8 cellular contexts compared by ENCODE assay signal in the genomic region with DNA sequence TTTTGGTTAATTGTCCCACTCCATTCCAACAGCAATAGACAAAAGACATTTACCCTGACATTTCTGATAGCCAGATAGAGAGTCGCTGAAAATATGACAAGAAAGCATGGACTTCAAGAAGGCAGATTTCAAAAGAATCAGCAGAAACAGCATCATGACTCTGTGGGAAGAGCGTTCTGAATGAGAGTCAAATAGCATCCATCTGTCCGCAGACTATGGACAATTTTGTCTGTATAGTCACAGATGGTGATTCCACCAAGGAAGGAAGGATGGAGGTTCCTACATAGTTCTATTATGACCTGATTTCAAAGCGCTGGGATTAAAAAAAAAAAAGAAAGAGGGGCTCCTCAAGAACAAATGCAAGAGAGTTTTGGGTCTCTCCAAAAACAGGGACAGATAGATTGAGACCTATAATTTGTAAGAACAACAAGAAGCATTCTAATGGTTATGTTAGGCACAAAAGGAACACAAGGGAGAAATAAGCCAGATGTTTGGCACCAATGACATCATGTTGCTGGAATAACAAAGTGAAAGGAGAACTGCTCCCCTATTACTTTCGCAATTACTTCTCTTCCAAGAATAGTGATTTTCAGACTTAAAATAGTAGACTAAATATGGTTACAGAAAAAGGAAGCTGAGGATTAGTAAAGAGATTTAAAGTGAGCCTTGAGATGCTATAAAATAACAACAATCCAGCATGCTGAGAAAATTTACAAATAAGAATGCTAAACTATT. TPM values are rescaled to one million over a fixed set of nuclear protein-coding genes. Genes with fewer than 3 reads are reported as not detected.
DNase-seq lines count a peak whose midpoint lies in the region; ATAC-seq, FAIRE-seq and TF ChIP-seq lines count a peak whose summit lies in the region.

No MANE protein-coding gene starts in this region.

- H3K27me3 Mint-ChIP-seq in WTC11 (ENCODE audit: low read depth) = no peaks in the 10 kb centered on the region

- CTCF ChIA-PET in WTC11 (lab: Charles Lee) = no interaction called here

- peak; percentile 56 for ATAC-seq in GM21576 (IDR thresholded peaks at IDR 0.05; ENCODE audit: unreplicated experiment)
- no peak for ATAC-seq in WTC11

- H3K27ac ChIP-seq in right atrium auricular region (peak overlapping the region; percentile 56 to 69), small intestine (ENCODE audit: low read depth in 1 of 2, low read length in 1 of 2) (peak overlapping the region in 1 of 2 donors; percentile 8)

- H3K36me3 ChIP-seq in right atrium auricular region = no peaks in the 10 kb centered on the region
- no peaks in the 10 kb centered on the region for H3K36me3 ChIP-seq in small intestine (ENCODE audit: control insufficient read depth in 2 of 2, insufficient read depth in 2 of 2, low read length in 2 of 2)

- no peak for FAIRE-seq in small intestine (lab: Jason Lieb, UNC)

- no peaks in the 10 kb centered on the region for H3K36me3 Mint-ChIP-seq in WTC11

- H3K4me3 ChIP-seq in AG10803 (ENCODE audit: low read length) (peak overlapping the region; percentile 3; the same call in 1 of the 2 replicates), right atrium auricular region (no peak overlapping the region), small intestine (ENCODE audit: low read depth in 1 of 2, low read length in 2 of 2) (no peak overlapping the region)

- peaks cover 0 to 40% of the 10 kb centered on the region in 2 donors for H3K4me1 ChIP-seq in right atrium auricular region
- H3K4me1 ChIP-seq in small intestine (ENCODE audit: control insufficient read depth in 2 of 2, insufficient read depth in 1 of 2, low read depth in 1 of 2, low read length in 1 of 2) = peaks cover 0 to 3% of the 10 kb centered on the region in 2 donors

- DNase-seq in AG10803 (ENCODE audit: low read depth) = peak; percentile 67
- peak; percentile 52 for DNase-seq in NCI-H446 treated with DMSO at 0.1 percent for 48 hours (lab: John Stamatoyannopoulos, UW)
- DNase-seq in right atrium auricular region (ENCODE audit: low spot score) = no peak
- no peak for DNase-seq in NCI-H1930 (lab: John Stamatoyannopoulos, UW)
- DNase-seq in WTC11 (ENCODE audit: low spot score) = no peak
- no peak for DNase-seq in T-helper 9 cell
- no peak for DNase-seq in small intestine

- no peaks in the 10 kb centered on the region for H3K9me3 ChIP-seq in right atrium auricular region
- H3K9me3 ChIP-seq in small intestine (ENCODE audit: control insufficient read depth, low read depth) = no peaks in the 10 kb centered on the region

- POLR2A ChIA-PET in WTC11 (lab: Charles Lee) = no interaction called here

- no peak overlapping the region for H3K27ac Mint-ChIP-seq in WTC11

- no peak overlapping the region for H3K4me3 Mint-ChIP-seq in WTC11

- no peak for TF ChIP-seq CTCF in AG10803 (conservative IDR thresholded peaks at IDR 0.05; ENCODE audit: low read length)
- no peak for TF ChIP-seq CTCF in right atrium auricular region (IDR thresholded peaks at IDR 0.05)
- no peak for TF ChIP-seq CTCF in WTC11 (IDR thresholded peaks at IDR 0.05)

- H3K27me3 ChIP-seq in right atrium auricular region = no peaks in the 10 kb centered on the region
- H3K27me3 ChIP-seq in small intestine (ENCODE audit: control insufficient read depth in 2 of 2, insufficient read depth in 2 of 2, low read length in 2 of 2) = no peaks in the 10 kb centered on the region

- no peaks in the 10 kb centered on the region for H3K9me3 Mint-ChIP-seq in WTC11

- 83 to 92% (median 89%) methylated on average over 5 of the region's 5 CpGs for WGBS in small intestine, 3 donors

- H3K4me1 Mint-ChIP-seq in WTC11 = peaks cover 20% of the 10 kb centered on the region

TF ChIP-seq in WTC11, 78 proteins besides CTCF, POLR2A, EP300 and RAD21:
- TF ChIP-seq NR3C1 (CRISPR knock-in tag; conservative IDR thresholded peaks at IDR 0.05; ENCODE audit: low read depth) (no peak), ZNF671 (CRISPR knock-in tag; IDR thresholded peaks at IDR 0.05) (no peak), ZNF232 (CRISPR knock-in tag; IDR thresholded peaks at IDR 0.05) (no peak), SOX15 (CRISPR knock-in tag; IDR thresholded peaks at IDR 0.05) (no peak), ZNF121 (CRISPR knock-in tag; IDR thresholded peaks at IDR 0.05) (no peak), TEAD4 (CRISPR knock-in tag; IDR thresholded peaks at IDR 0.05) (no peak), NFE2L1 (CRISPR knock-in tag; IDR thresholded peaks at IDR 0.05) (no peak), CBFB (CRISPR knock-in tag; IDR thresholded peaks at IDR 0.05; ENCODE audit: low read depth) (no peak), GTF2I (CRISPR knock-in tag; conservative IDR thresholded peaks at IDR 0.05) (no peak), JUN (CRISPR knock-in tag; IDR thresholded peaks at IDR 0.05) (no peak), ZNF138 (CRISPR knock-in tag; conservative IDR thresholded peaks at IDR 0.05) (no peak), NR2C2 (CRISPR knock-in tag; IDR thresholded peaks at IDR 0.05) (no peak), OVOL2 (CRISPR knock-in tag; IDR thresholded peaks at IDR 0.05; ENCODE audit: borderline replicate concordance) (no peak)
- TF ChIP-seq, protein P1, sequence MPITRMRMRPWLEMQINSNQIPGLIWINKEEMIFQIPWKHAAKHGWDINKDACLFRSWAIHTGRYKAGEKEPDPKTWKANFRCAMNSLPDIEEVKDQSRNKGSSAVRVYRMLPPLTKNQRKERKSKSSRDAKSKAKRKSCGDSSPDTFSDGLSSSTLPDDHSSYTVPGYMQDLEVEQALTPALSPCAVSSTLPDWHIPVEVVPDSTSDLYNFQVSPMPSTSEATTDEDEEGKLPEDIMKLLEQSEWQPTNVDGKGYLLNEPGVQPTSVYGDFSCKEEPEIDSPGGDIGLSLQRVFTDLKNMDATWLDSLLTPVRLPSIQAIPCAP (CRISPR knock-in tag; IDR thresholded peaks at IDR 0.05) = no peak
- TF ChIP-seq, protein P2, sequence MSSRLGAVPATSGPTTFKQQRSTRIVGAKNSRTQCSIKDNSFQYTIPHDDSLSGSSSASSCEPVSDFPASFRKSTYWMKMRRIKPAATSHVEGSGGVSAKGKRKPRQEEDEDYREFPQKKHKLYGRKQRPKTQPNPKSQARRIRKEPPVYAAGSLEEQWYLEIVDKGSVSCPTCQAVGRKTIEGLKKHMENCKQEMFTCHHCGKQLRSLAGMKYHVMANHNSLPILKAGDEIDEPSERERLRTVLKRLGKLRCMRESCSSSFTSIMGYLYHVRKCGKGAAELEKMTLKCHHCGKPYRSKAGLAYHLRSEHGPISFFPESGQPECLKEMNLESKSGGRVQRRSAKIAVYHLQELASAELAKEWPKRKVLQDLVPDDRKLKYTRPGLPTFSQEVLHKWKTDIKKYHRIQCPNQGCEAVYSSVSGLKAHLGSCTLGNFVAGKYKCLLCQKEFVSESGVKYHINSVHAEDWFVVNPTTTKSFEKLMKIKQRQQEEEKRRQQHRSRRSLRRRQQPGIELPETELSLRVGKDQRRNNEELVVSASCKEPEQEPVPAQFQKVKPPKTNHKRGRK (CRISPR knock-in tag; IDR thresholded peaks at IDR 0.05; ENCODE audit: borderline replicate concordance) = no peak
- TF ChIP-seq, protein P3, sequence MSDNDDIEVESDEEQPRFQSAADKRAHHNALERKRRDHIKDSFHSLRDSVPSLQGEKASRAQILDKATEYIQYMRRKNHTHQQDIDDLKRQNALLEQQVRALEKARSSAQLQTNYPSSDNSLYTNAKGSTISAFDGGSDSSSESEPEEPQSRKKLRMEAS (CRISPR knock-in tag; IDR thresholded peaks at IDR 0.05) = no peak
- TF ChIP-seq, protein P4, sequence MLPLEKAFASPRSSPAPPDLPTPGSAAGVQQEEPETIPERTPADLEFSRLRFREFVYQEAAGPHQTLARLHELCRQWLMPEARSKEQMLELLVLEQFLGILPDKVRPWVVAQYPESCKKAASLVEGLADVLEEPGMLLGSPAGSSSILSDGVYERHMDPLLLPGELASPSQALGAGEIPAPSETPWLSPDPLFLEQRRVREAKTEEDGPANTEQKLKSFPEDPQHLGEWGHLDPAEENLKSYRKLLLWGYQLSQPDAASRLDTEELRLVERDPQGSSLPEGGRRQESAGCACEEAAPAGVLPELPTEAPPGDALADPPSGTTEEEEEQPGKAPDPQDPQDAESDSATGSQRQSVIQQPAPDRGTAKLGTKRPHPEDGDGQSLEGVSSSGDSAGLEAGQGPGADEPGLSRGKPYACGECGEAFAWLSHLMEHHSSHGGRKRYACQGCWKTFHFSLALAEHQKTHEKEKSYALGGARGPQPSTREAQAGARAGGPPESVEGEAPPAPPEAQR (CRISPR knock-in tag; IDR thresholded peaks at IDR 0.05) = no peak
- TF ChIP-seq, protein P5, sequence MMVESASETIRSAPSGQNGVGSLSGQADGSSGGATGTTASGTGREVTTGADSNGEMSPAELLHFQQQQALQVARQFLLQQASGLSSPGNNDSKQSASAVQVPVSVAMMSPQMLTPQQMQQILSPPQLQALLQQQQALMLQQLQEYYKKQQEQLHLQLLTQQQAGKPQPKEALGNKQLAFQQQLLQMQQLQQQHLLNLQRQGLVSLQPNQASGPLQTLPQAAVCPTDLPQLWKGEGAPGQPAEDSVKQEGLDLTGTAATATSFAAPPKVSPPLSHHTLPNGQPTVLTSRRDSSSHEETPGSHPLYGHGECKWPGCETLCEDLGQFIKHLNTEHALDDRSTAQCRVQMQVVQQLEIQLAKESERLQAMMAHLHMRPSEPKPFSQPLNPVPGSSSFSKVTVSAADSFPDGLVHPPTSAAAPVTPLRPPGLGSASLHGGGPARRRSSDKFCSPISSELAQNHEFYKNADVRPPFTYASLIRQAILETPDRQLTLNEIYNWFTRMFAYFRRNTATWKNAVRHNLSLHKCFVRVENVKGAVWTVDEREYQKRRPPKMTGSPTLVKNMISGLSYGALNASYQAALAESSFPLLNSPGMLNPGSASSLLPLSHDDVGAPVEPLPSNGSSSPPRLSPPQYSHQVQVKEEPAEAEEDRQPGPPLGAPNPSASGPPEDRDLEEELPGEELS (CRISPR knock-in tag; IDR thresholded peaks at IDR 0.05) = no peak
- TF ChIP-seq, protein P6, sequence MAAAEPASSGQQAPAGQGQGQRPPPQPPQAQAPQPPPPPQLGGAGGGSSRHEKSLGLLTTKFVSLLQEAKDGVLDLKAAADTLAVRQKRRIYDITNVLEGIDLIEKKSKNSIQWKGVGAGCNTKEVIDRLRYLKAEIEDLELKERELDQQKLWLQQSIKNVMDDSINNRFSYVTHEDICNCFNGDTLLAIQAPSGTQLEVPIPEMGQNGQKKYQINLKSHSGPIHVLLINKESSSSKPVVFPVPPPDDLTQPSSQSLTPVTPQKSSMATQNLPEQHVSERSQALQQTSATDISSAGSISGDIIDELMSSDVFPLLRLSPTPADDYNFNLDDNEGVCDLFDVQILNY (CRISPR knock-in tag; IDR thresholded peaks at IDR 0.05) = no peak
TF ChIP-seq in WTC11: peak in this region for 0.

RNA-seq across cellular contexts. Expression of a gene that starts 28.5 kb away (rescaled TPM):
- total RNA-seq in right atrium auricular region (100 to 1,000 TPM; 198 to 371 TPM), WTC11 (2021) (5.0 to 8.1 TPM (median 5.2 TPM) in 3 replicates)
- polyA plus RNA-seq in small intestine = 1 to 10 TPM; 1.1 to 8.4 (median 2.7) TPM

Comparison
In these comparisons a context has a peak if more than half of its experiments do, and no peak if none do; other contexts are left out.
1. DNase-seq: peak in AG10803 (single experiment) and NCI-H446 treated with DMSO at 0.1 percent for 48 hours (single experiment); none in right atrium auricular region (single experiment), NCI-H1930 (0 of 2), WTC11 (single experiment), T-helper 9 cell (single experiment) and small intestine (single experiment).
2. RNA of a gene that starts 28.5 kb away (total RNA-seq): 198 to 371 TPM in right atrium auricular region; 5.0 to 8.1 TPM in WTC11; every median in the first group is over 10 times any median in the second.